In the genomic region with DNA sequence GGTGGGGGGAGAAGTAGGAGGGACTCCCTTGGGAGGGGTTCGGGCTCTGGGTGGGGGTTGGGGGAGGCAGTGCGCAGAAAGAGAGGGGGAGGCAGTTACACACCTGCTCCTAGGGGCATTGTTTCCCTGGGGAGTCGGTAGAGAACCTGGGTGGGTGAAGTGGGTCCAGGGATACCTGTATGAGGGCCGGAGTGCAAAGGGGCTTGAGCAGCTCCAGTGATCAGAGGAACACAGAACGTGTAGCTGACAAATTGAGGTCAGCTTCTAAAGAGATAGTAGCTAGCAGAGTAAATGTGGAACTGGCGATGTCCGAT, we compare ENCODE assay signal across 8 cellular contexts. TPM values are rescaled to one million over a fixed set of nuclear protein-coding genes. Genes with fewer than 3 reads are reported as not detected.
DNase-seq lines count a peak whose midpoint lies in the region; ATAC-seq and TF ChIP-seq lines count a peak whose summit lies in the region.

No MANE protein-coding gene starts in this region.

- peaks cover 14% of the 10 kb centered on the region for H3K4me1 Mint-ChIP-seq in endothelial cell (ENCODE audit: unreplicated experiment)

- DNase-seq in NCI-H526 treated with DMSO at 0.1 percent for 48 hours (lab: John Stamatoyannopoulos, UW) (peak; percentile 32), NCI-H526 (lab: John Stamatoyannopoulos, UW) (no peak), endothelial cell (ENCODE audit: low spot score) (no peak), psoas muscle (no peak), SKM-1 treated with dmso at 0.1 percent for 144 hours (lab: John Stamatoyannopoulos, UW; ENCODE audit: unreplicated experiment) (no peak), pons (ENCODE audit: low spot score) (no peak)

- peaks cover 20% of the 10 kb centered on the region for H3K79me2 ChIP-seq in OCI-LY3 (ENCODE audit: low read length)

- no peaks in the 10 kb centered on the region for H3K27me3 ChIP-seq in OCI-LY3 (ENCODE audit: low read depth, low read length)
- H3K27me3 ChIP-seq in psoas muscle (ENCODE audit: insufficient read depth in 3 of 3, low read length in 2 of 3), result no peaks in the 10 kb centered on the region

- H3K27me3 Mint-ChIP-seq in endothelial cell (ENCODE audit: unreplicated experiment), result peaks cover 3% of the 10 kb centered on the region

- H3K36me3 ChIP-seq in OCI-LY3 (replicated peaks; ENCODE audit: low read depth, low read length) (peaks cover 30% of the 10 kb centered on the region), psoas muscle (ENCODE audit: insufficient read depth in 1 of 2, low read depth in 1 of 2) (peaks cover 4 to 41% of the 10 kb centered on the region in 2 donors)

- peak overlapping the region; percentile 78 for H3K9ac ChIP-seq in OCI-LY3 (ENCODE audit: low read length)

- peaks cover 6% of the 10 kb centered on the region; the same call in 1 of the 2 replicates for H3K4me1 ChIP-seq in OCI-LY3 (ENCODE audit: low read length)
- peaks cover 14% of the 10 kb centered on the region for H3K4me1 ChIP-seq in psoas muscle

- H3K9me3 ChIP-seq in OCI-LY3 (ENCODE audit: insufficient read depth, low read length), result no peaks in the 10 kb centered on the region
- no peaks in the 10 kb centered on the region for H3K9me3 ChIP-seq in psoas muscle

- WGBS in psoas muscle, 3 donors, result 1 to 5% (median 2%) methylated on average over 7 of the region's 7 CpGs

- ATAC-seq in psoas muscle (no peak), HG03175 (IDR thresholded peaks at IDR 0.05; ENCODE audit: unreplicated experiment) (no peak)

- H4K20me1 ChIP-seq in OCI-LY3 (ENCODE audit: insufficient read depth, low read length), result peaks cover 5% of the 10 kb centered on the region

- H2AFZ ChIP-seq in OCI-LY3 (ENCODE audit: low read depth, low read length), result no peak overlapping the region

- peak overlapping the region; percentile 95 for H3K4me3 Mint-ChIP-seq in endothelial cell (ENCODE audit: unreplicated experiment)

- TF ChIP-seq CTCF in OCI-LY3 (IDR thresholded peaks at IDR 0.05; ENCODE audit: low read depth, low read length) (no peak), endothelial cell (IDR thresholded peaks at IDR 0.05; ENCODE audit: unreplicated experiment) (no peak), psoas muscle (IDR thresholded peaks at IDR 0.05) (no peak)

- H3K27ac Mint-ChIP-seq in endothelial cell (ENCODE audit: unreplicated experiment), result peak overlapping the region; percentile 91

- peak overlapping the region; percentile 76 for H3K27ac ChIP-seq in OCI-LY3 (ENCODE audit: low read length)
- H3K27ac ChIP-seq in psoas muscle, result peak overlapping the region; percentile 94

- H3K4me3 ChIP-seq in OCI-LY3 (ENCODE audit: low read length), result peak overlapping the region; percentile 80
- H3K4me3 ChIP-seq in psoas muscle, result peak overlapping the region; percentile 86

- H3K9me3 Mint-ChIP-seq in endothelial cell (ENCODE audit: unreplicated experiment), result no peaks in the 10 kb centered on the region

- intact Hi-C loops in psoas muscle (cut with DNase I), result loop anchor here in 1 of 2 donors (5.0 kb wide), 1 partner anchor 82 kb away; a partner anchor contains a TSS

- H3K36me3 Mint-ChIP-seq in endothelial cell (ENCODE audit: low read depth, unreplicated experiment), result peaks cover 4% of the 10 kb centered on the region

- peak overlapping the region; percentile 81 for H3K4me2 ChIP-seq in OCI-LY3 (ENCODE audit: low read length)

RNA-seq across cellular contexts. Expression of a gene that starts 0.4 kb away (rescaled TPM):
- total RNA-seq in endothelial cell (ENCODE audit: unreplicated experiment) (101 TPM), psoas muscle (10 to 100 TPM; 14.2 to 21.1 (median 17.9) TPM)
- 10 to 100 TPM; 11.7 to 20.4 (median 12.3) TPM for polyA plus RNA-seq in psoas muscle

RNA-seq across cellular contexts. Expression of a gene that starts 18.2 kb away (rescaled TPM):
- total RNA-seq in endothelial cell (ENCODE audit: unreplicated experiment) (not detected), psoas muscle (100 to 1,000 TPM in 3 of 4 donors, 10 to 100 TPM in 1; 92.0 to 221 (median 148) TPM)
- 100 to 1,000 TPM in 1 of 3 donors, 10 to 100 TPM in 2; 17.4 to 120 (median 66.0) TPM for polyA plus RNA-seq in psoas muscle

RNA-seq across cellular contexts. Expression of a gene that starts 26.5 kb away (rescaled TPM):
- total RNA-seq in endothelial cell (ENCODE audit: unreplicated experiment) (36.4 TPM), psoas muscle (100 to 1,000 TPM; 101 to 141 (median 115) TPM)
- polyA plus RNA-seq in psoas muscle, result 100 to 1,000 TPM; 132 to 173 (median 132) TPM

RNA-seq across cellular contexts. Expression of a gene that starts 28.2 kb away (rescaled TPM):
- total RNA-seq in endothelial cell (ENCODE audit: unreplicated experiment), result 1.9 TPM
- under 1 TPM; 0.32 to 0.82 (median 0.60) TPM for total RNA-seq in psoas muscle
- polyA plus RNA-seq in psoas muscle, result under 1 TPM; 0.20 to 0.29 (median 0.25) TPM

Comparison
In these comparisons a context has a peak if more than half of its experiments do, and no peak if none do; other contexts are left out.
1. RNA of a gene that starts 18.2 kb away (total RNA-seq): 92.0 to 221 TPM in psoas muscle; not detected in endothelial cell (single experiment); every median in the first group is over 10 times any median in the second.